Comparison of ENCODE assay signal across 18 cellular contexts in genomic region chr2:216808805-216809425, GRCh38. TPM values are rescaled to one million over a fixed set of nuclear protein-coding genes. Genes with fewer than 3 reads are reported as not detected.
DNase-seq lines count a peak whose midpoint lies in the region; ATAC-seq, FAIRE-seq and TF ChIP-seq lines count a peak whose summit lies in the region.
"Had no signal": no experiment of that assay in that cellular context is flagged by ENCODE, and none has a peak within 500 bp of the region (broad histone marks: within the 10 kb centered on the region; RNA-seq: fewer than 3 reads in every experiment).

No MANE protein-coding gene starts in this region.

- ATAC-seq in HepG2 (no peak), right lobe of liver (no peak), gastrocnemius medialis (no peak)
- ATAC-seq: GM23338 had no signal

- no peaks in the 10 kb centered on the region for H3K27me3 ChIP-seq in HepG2 (ENCODE audit: control insufficient read depth in 1 of 2, insufficient read depth in 2 of 2, low read length in 2 of 2)
- no peaks in the 10 kb centered on the region for H3K27me3 ChIP-seq in right lobe of liver
- no peaks in the 10 kb centered on the region for H3K27me3 ChIP-seq in keratinocyte (ENCODE audit: control insufficient read depth, extremely low read depth, insufficient read depth, low read length)
- no peaks in the 10 kb centered on the region for H3K27me3 ChIP-seq in gastrocnemius medialis

- no peaks in the 10 kb centered on the region for H3K36me3 Mint-ChIP-seq in T-helper 2 cell treated with Interferon-gamma antibody and Interleukin-4, amounts not matched to agents 5 μg/mL and 100 μg/mL, for 36 hours (ENCODE audit: low read depth)
- H3K36me3 Mint-ChIP-seq: CD14-positive monocyte; CD8-positive, alpha-beta memory T cell had no signal

- TF ChIP-seq EP300 in HepG2 (IDR thresholded peaks at IDR 0.05; ENCODE audit: low read depth in 2 of 2, low read length in 2 of 2) (no peak), HepG2 (CRISPR knock-in tag; IDR thresholded peaks at IDR 0.05; ENCODE audit: borderline replicate concordance) (no peak)

- TF ChIP-seq CTCF in HepG2 (CRISPR knock-in tag; IDR thresholded peaks at IDR 0.05) (no peak), right lobe of liver (IDR thresholded peaks at IDR 0.05) (no peak), keratinocyte (optimal IDR thresholded peaks at IDR 0.05 in 1 of 3, IDR thresholded peaks at IDR 0.05 in 1 of 3, conservative IDR thresholded peaks at IDR 0.05 in 1 of 3; ENCODE audit: extremely low read depth in 1 of 3, insufficient read depth in 2 of 3, low read length in 3 of 3) (no peak), gastrocnemius medialis (IDR thresholded peaks at IDR 0.05 in 4 of 5, conservative IDR thresholded peaks at IDR 0.05 in 1 of 5) (no peak)

- TF ChIP-seq POLR2A in HepG2 (IDR thresholded peaks at IDR 0.05; ENCODE audit: insufficient read depth in 1 of 2, low read depth in 2 of 2, low read length in 2 of 2): no peak
- TF ChIP-seq POLR2A in right lobe of liver (IDR thresholded peaks at IDR 0.05): no peak
- no peak for TF ChIP-seq POLR2A in gastrocnemius medialis (IDR thresholded peaks at IDR 0.05)

- 47% methylated on average over 13 of the region's 13 CpGs for WGBS in HepG2 (ENCODE audit: low lambda C conversion rate)
- 90% methylated on average over 13 of the region's 13 CpGs for WGBS in right lobe of liver (ENCODE audit: insufficient coverage, low coverage, low lambda C conversion rate, missing lambda C conversion rate)

- BruUV-seq in HepG2 (replicated peaks; lab: Mats Ljungman, UMichigan): no TSS peak

- no peaks in the 10 kb centered on the region for H3K4me1 ChIP-seq in HepG2 (ENCODE audit: insufficient read depth, low read length)
- H3K4me1 ChIP-seq in right lobe of liver: no peaks in the 10 kb centered on the region
- H3K4me1 ChIP-seq in keratinocyte (ENCODE audit: control insufficient read depth, extremely low read depth, insufficient read depth, low read length): no peaks in the 10 kb centered on the region
- H3K4me1 ChIP-seq in gastrocnemius medialis: peaks cover 44 to 54% of the 10 kb centered on the region in 2 donors
- H3K4me1 ChIP-seq: Caco-2 had no signal

- H3K9me3 Mint-ChIP-seq in T-helper 2 cell treated with Interferon-gamma antibody and Interleukin-4, amounts not matched to agents 5 μg/mL and 100 μg/mL, for 36 hours: no peaks in the 10 kb centered on the region
- H3K9me3 Mint-ChIP-seq: GM23338, H9 had no signal

- POLR2A ChIA-PET in HepG2 (lab: Yijun Ruan, JAX): no interaction called here

- CTCF ChIA-PET in HepG2 (lab: Yijun Ruan, JAX; ENCODE audit: low intra/inter-chr PET ratio, low total read pairs): no interaction called here

- H3K9ac ChIP-seq in HepG2 (ENCODE audit: insufficient read depth, low read depth, low read length) (no peak overlapping the region), keratinocyte (ENCODE audit: control insufficient read depth, extremely low read depth, insufficient read depth, low read length) (no peak overlapping the region)

- no peak for TF ChIP-seq RAD21 in HepG2 (CRISPR knock-in tag; IDR thresholded peaks at IDR 0.05)

- DNase-seq in HepG2 (ENCODE audit: low spot score): no peak
- DNase-seq in right lobe of liver: no peak
- DNase-seq in keratinocyte (ENCODE audit: low read depth, low spot score): no peak
- DNase-seq in gastrocnemius medialis: no peak
- no peak for DNase-seq in head of caudate nucleus
- DNase-seq in T-helper 2 cell treated with Interferon-gamma antibody and Interleukin-4, amounts not matched to agents 5 μg/mL and 100 μg/mL, for 36 hours (ENCODE audit: low spot score): no peak
- DNase-seq in NCI-H2227 treated with DMSO at 0.1 percent for 48 hours (lab: John Stamatoyannopoulos, UW): no peak
- DNase-seq: Caco-2; CD8-positive, alpha-beta memory T cell; DMS53; GF-D8; H9; KBM-7 had no signal

- FAIRE-seq in HepG2 (lab: Jason Lieb, UNC): no peak
- FAIRE-seq in keratinocyte (lab: Jason Lieb, UNC): peak; percentile 52

- H3K27me3 Mint-ChIP-seq in T-helper 2 cell treated with Interferon-gamma antibody and Interleukin-4, amounts not matched to agents 5 μg/mL and 100 μg/mL, for 36 hours (ENCODE audit: low read depth): no peaks in the 10 kb centered on the region
- H3K27me3 Mint-ChIP-seq: CD8-positive, alpha-beta memory T cell had no signal

- H2AFZ ChIP-seq in HepG2 (ENCODE audit: low read length): no peak overlapping the region
- H2AFZ ChIP-seq in keratinocyte (ENCODE audit: control insufficient read depth, low read length): no peak overlapping the region
- H2AFZ ChIP-seq: GM23338 had no signal

- H4K20me1 ChIP-seq in HepG2 (ENCODE audit: insufficient read depth, low read length) (no peaks in the 10 kb centered on the region), keratinocyte (ENCODE audit: control insufficient read depth, extremely low read depth, insufficient read depth, low read length) (no peaks in the 10 kb centered on the region)

- in situ Hi-C loops in HepG2 (cut with HindIII; ENCODE audit: extremely low pct_ligation_motif_present, low pct_unique_long_range_greater_than_20kb): no loop called here
- in situ Hi-C loops in gastrocnemius medialis (cut with MboI; ENCODE audit: low sequenced_read_pairs in 4 of 4): loop anchor here in 1 of 4 donors (10.0 kb wide), 1 partner anchor 76 kb away; no protein-coding TSS in a partner anchor

- no peaks in the 10 kb centered on the region for H3K4me1 Mint-ChIP-seq in T-helper 2 cell treated with Interferon-gamma antibody and Interleukin-4, amounts not matched to agents 5 μg/mL and 100 μg/mL, for 36 hours (ENCODE audit: low read depth)
- H3K4me1 Mint-ChIP-seq: CD14-positive monocyte; CD8-positive, alpha-beta memory T cell; GM23338; H9 had no signal

- dilution Hi-C loops in keratinocyte (cut with MboI; ENCODE audit: extremely low pct_ligation_motif_present, low sequenced_read_pairs): no loop called here

- no peaks in the 10 kb centered on the region for H3K36me3 ChIP-seq in HepG2 (replicated peaks in 1 of 2; ENCODE audit: control insufficient read depth in 1 of 2, insufficient read depth in 2 of 2, low read length in 2 of 2)
- H3K36me3 ChIP-seq in right lobe of liver: no peaks in the 10 kb centered on the region
- no peaks in the 10 kb centered on the region for H3K36me3 ChIP-seq in keratinocyte (ENCODE audit: control insufficient read depth in 2 of 2, extremely low read depth in 1 of 2, insufficient read depth in 2 of 2, low read length in 2 of 2)
- no peaks in the 10 kb centered on the region for H3K36me3 ChIP-seq in gastrocnemius medialis

- H3K4me3 ChIP-seq in HepG2 (replicated peaks in 1 of 3; ENCODE audit: insufficient read depth in 1 of 3, low read depth in 2 of 3, low read length in 3 of 3) (no peak overlapping the region), right lobe of liver (no peak overlapping the region), keratinocyte (ENCODE audit: control insufficient read depth in 2 of 3, extremely low read depth in 1 of 3, insufficient read depth in 2 of 3, low read depth in 1 of 3, low read length in 3 of 3) (no peak overlapping the region), gastrocnemius medialis (no peak overlapping the region)
- H3K4me3 ChIP-seq: GM23338 had no signal

- no peak overlapping the region for H3K4me3 Mint-ChIP-seq in T-helper 2 cell treated with Interferon-gamma antibody and Interleukin-4, amounts not matched to agents 5 μg/mL and 100 μg/mL, for 36 hours
- H3K4me3 Mint-ChIP-seq: CD14-positive monocyte; CD8-positive, alpha-beta memory T cell; GM23338; H9 had no signal

- no peak overlapping the region for H3K27ac Mint-ChIP-seq in T-helper 2 cell treated with Interferon-gamma antibody and Interleukin-4, amounts not matched to agents 5 μg/mL and 100 μg/mL, for 36 hours
- H3K27ac Mint-ChIP-seq: CD14-positive monocyte; CD8-positive, alpha-beta memory T cell; GM23338; H9 had no signal

- no peak overlapping the region for H3K4me2 ChIP-seq in HepG2 (ENCODE audit: low read depth, low read length)
- H3K4me2 ChIP-seq in keratinocyte (ENCODE audit: control insufficient read depth, extremely low read depth, insufficient read depth, low read depth, low read length): no peak overlapping the region
- H3K4me2 ChIP-seq: GM23338 had no signal

- intact Hi-C loops in HepG2 (cut with micrococcal nuclease; ENCODE audit: unreplicated experiment): no loop called here
- intact Hi-C loops in right lobe of liver (cut with DNase I): no loop called here
- intact Hi-C loops in gastrocnemius medialis (cut with DNase I; ENCODE audit: low total_unique reads): loop anchor here (10.0 kb wide), 1 partner anchor 356 kb away; no protein-coding TSS in a partner anchor
- intact Hi-C loops in head of caudate nucleus (cut with DNase I): no loop called here

- H3K9me3 ChIP-seq in HepG2 (ENCODE audit: low read length): no peaks in the 10 kb centered on the region
- no peaks in the 10 kb centered on the region for H3K9me3 ChIP-seq in right lobe of liver
- no peaks in the 10 kb centered on the region for H3K9me3 ChIP-seq in keratinocyte (ENCODE audit: control insufficient read depth, low read depth, low read length)
- H3K9me3 ChIP-seq in gastrocnemius medialis: no peaks in the 10 kb centered on the region
- H3K9me3 ChIP-seq: Caco-2 had no signal

- no peak overlapping the region for H3K27ac ChIP-seq in HepG2 (ENCODE audit: extremely low read length, insufficient read depth, low read length)
- no peak overlapping the region for H3K27ac ChIP-seq in right lobe of liver
- no peak overlapping the region for H3K27ac ChIP-seq in keratinocyte (ENCODE audit: control insufficient read depth, insufficient read depth, low read length)
- H3K27ac ChIP-seq in gastrocnemius medialis: peak overlapping the region; percentile 78 to 98 (median 86)
- H3K27ac ChIP-seq: 22Rv1 had no signal

- H3K79me2 ChIP-seq in HepG2 (ENCODE audit: insufficient read depth, low read length) (no peaks in the 10 kb centered on the region), keratinocyte (ENCODE audit: control insufficient read depth, insufficient read depth, low read length) (no peaks in the 10 kb centered on the region)

- H3K9me1 ChIP-seq in keratinocyte (ENCODE audit: control insufficient read depth, extremely low read depth, insufficient read depth, low read length): no peaks in the 10 kb centered on the region

RNA-seq across cellular contexts. Expression of gene TNP1, which starts 50.9 kb away (rescaled TPM):
- total RNA-seq in HepG2 (2016; rRNA removed; fragmentation: Illumina TruSeq; extraction: Trizol) (not detected in 2 replicates), right lobe of liver (not detected), gastrocnemius medialis (not detected)
- not detected in 2 replicates for total RNA-seq in HepG2 (2016; cell fraction: cytosol; rRNA removed; fragmentation: Illumina TruSeq; extraction: Trizol; ENCODE audit: low read depth)
- total RNA-seq in HepG2 (2016; cell fraction: insoluble cytoplasmic fraction; rRNA removed; fragmentation: Illumina TruSeq; extraction: Trizol): not detected in 2 replicates
- total RNA-seq in HepG2 (2016; cell fraction: membrane; rRNA removed; fragmentation: Illumina TruSeq; extraction: Trizol): not detected in 2 replicates
- total RNA-seq in HepG2 (2016; cell fraction: nucleus; rRNA removed; fragmentation: Illumina TruSeq; extraction: Trizol): not detected in 2 replicates
- polyA plus RNA-seq in HepG2 (2011; rRNA removed) (not detected in 2 replicates), keratinocyte (not detected in 3 replicates)
- not detected in 2 replicates for polyA plus RNA-seq in HepG2 (2011; cell fraction: cytosol; rRNA removed)
- not detected in 2 replicates for polyA plus RNA-seq in HepG2 (2011; cell fraction: nucleus; rRNA removed)
- polyA plus RNA-seq in HepG2 (2012): not detected in 2 replicates
- polyA plus RNA-seq in HepG2 (2016; cell fraction: cytosol; fragmentation: Illumina TruSeq; extraction: Trizol; ENCODE audit: low read depth): 0.45 TPM in 1 of 2 replicates, not detected in the other
- polyA plus RNA-seq in HepG2 (2016; cell fraction: insoluble cytoplasmic fraction; fragmentation: Illumina TruSeq; extraction: Trizol; ENCODE audit: low read depth): not detected in 2 replicates
- not detected in 2 replicates for polyA plus RNA-seq in HepG2 (2016; cell fraction: membrane; fragmentation: Illumina TruSeq; extraction: Trizol; ENCODE audit: low read depth)
- not detected in 2 replicates for polyA plus RNA-seq in HepG2 (2016; cell fraction: nucleus; fragmentation: Illumina TruSeq; extraction: Trizol; ENCODE audit: insufficient read depth, low read depth)
- polyA minus RNA-seq in HepG2 (2011; rRNA and poly(A)+ RNA removed; ENCODE audit: low replicate concordance): not detected in 2 replicates
- polyA minus RNA-seq in HepG2 (2011; cell fraction: cytosol; rRNA and poly(A)+ RNA removed): not detected in 2 replicates
- polyA minus RNA-seq in HepG2 (2011; cell fraction: nucleus; rRNA and poly(A)+ RNA removed): not detected in 2 replicates
- polyA plus RNA-seq in keratinocyte (2011; ENCODE audit: low read depth): not detected
- not detected in 2 replicates for polyA plus RNA-seq in keratinocyte (2011; cell fraction: cytosol; rRNA removed)
- polyA plus RNA-seq in keratinocyte (2011; cell fraction: nucleus; rRNA removed): not detected in 2 replicates
- polyA plus RNA-seq in keratinocyte (2012; ENCODE audit: low replicate concordance): not detected in 2 replicates
- polyA minus RNA-seq in keratinocyte: not detected in 3 replicates
- not detected for polyA minus RNA-seq in keratinocyte (2011; cell fraction: cytosol; rRNA and poly(A)+ RNA removed)
- polyA minus RNA-seq in keratinocyte (2011; cell fraction: nucleus; rRNA and poly(A)+ RNA removed): not detected in 2 replicates
- total RNA-seq: A673; Caco-2; CD8-positive, alpha-beta memory T cell; GM23338; H9 had no signal
- polyA plus RNA-seq: BJ; CD14-positive monocyte; CD8-positive, alpha-beta memory T cell; GM23338 had no signal

Comparison
In these comparisons a context has a peak if more than half of its experiments do, and no peak if none do; other contexts are left out.
1. H3K27ac ChIP-seq: peak in gastrocnemius medialis (4 of 4); none in HepG2 (single experiment), right lobe of liver (0 of 3) and keratinocyte (single experiment).